16 cellular contexts compared by ENCODE assay signal in the genomic region with DNA sequence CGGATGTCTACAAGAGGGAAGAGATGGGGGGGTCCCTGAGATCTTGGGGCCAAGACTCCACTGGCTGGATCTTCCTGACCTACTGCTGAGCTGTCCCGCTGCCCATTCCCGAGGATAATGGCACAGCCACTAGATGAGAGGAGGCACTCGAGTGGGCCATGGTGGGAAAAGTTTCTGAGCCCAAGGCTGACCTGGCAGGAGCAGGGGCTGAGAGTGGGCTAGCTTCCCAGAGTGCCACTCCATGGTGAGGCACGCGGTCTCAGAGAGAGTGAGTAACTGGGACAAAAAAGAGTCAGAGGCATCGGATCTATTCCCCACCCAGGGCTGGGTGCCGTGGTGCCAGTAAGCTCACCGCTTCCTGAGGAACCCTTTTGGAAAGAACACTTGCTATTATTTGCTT. TPM values are rescaled to one million over a fixed set of nuclear protein-coding genes. Genes with fewer than 3 reads are reported as not detected.
"Had no signal": no experiment of that assay in that cellular context is flagged by ENCODE, and none has a peak within 500 bp of the region (broad histone marks: within the 10 kb centered on the region; RNA-seq: fewer than 3 reads in every experiment).

No MANE protein-coding gene starts in this region.

- H3K27ac ChIP-seq: psoas muscle had no signal

- H3K4me3 ChIP-seq: psoas muscle had no signal

- ATAC-seq: activated CD4-positive, CD25-positive, alpha-beta regulatory T cell treated with anti-CD3 and anti-CD28 coated beads, Interleukin-2, amount 50 U/mL, for 24 hours; left colon; natural killer cell treated with Interleukin-12 subunit alpha and Interleukin-12 subunit beta and Interleukin-15 and Interleukin-18, amount 100 ng/mL, for 72 hours; psoas muscle had no signal

- H3K9me3 ChIP-seq: psoas muscle had no signal

- H3K4me1 ChIP-seq: psoas muscle had no signal

- DNase-seq: activated CD4-positive, alpha-beta T cell treated with anti-CD3 and anti-CD28 coated beads, Interleukin-2, amount 50 U/mL, for 4 hours; activated T-cell treated with anti-CD3 and anti-CD28 coated beads, Interleukin-2, amount 50 U/mL, for 1 hour; dermis blood vessel endothelial cell; foreskin fibroblast; immature natural killer cell; mammary epithelial cell; psoas muscle; stimulated activated CD4-positive, alpha-beta T cell treated with anti-CD3 and anti-CD28 coated beads, Interleukin-12 subunit alpha, Interleukin-12 subunit beta, amount 100 ng/mL, for 4 hours; stimulated activated naive CD4-positive, alpha-beta T cell had no signal

- FAIRE-seq: urothelium cell line had no signal

RNA-seq across cellular contexts. Expression of a gene that starts 10.9 kb away (rescaled TPM):
- total RNA-seq: dermis blood vessel endothelial cell; esophagus mucosa; mammary epithelial cell; natural killer cell treated with Interleukin-12 subunit alpha and Interleukin-12 subunit beta and Interleukin-15 and Interleukin-18, amount 100 ng/mL, for 72 hours; omental fat pad; psoas muscle; T-helper 2 cell treated with Interferon-gamma antibody and Interleukin-4, amounts not matched to agents 100 ng/mL and 5 ng/mL, for 36 hours had no signal

RNA-seq across cellular contexts. Expression of a gene that starts 11.7 kb away (rescaled TPM):
- total RNA-seq: dermis blood vessel endothelial cell; mammary epithelial cell; natural killer cell treated with Interleukin-12 subunit alpha and Interleukin-12 subunit beta and Interleukin-15 and Interleukin-18, amount 100 ng/mL, for 72 hours; T-helper 2 cell treated with Interferon-gamma antibody and Interleukin-4, amounts not matched to agents 100 ng/mL and 5 ng/mL, for 36 hours had no signal

RNA-seq across cellular contexts. Expression of a gene that starts 20.4 kb away (rescaled TPM):
- total RNA-seq: dermis blood vessel endothelial cell; esophagus mucosa; mammary epithelial cell; natural killer cell treated with Interleukin-12 subunit alpha and Interleukin-12 subunit beta and Interleukin-15 and Interleukin-18, amount 100 ng/mL, for 72 hours; omental fat pad; T-helper 2 cell treated with Interferon-gamma antibody and Interleukin-4, amounts not matched to agents 100 ng/mL and 5 ng/mL, for 36 hours had no signal
